In the genomic region with DNA sequence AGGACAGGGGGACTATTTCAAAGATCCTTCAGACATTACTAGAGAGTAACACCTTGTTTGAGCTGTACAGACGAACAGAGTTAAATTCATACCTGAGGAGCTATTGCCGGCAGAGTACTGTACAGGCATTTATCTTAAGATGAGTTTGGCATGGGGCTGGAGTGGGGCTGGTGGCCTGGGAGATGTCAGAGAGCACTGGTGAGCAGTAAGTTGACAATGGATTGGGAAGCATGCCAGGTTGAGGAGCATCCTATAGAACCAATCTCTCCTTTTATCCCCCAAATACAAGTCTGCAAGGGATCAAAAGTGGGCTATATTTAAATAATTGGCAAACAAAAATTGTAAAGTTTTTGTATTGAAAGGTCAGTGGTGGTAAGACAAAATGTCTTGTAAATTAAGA, we compare ENCODE assay signal across 34 cellular contexts. TPM values are rescaled to one million over a fixed set of nuclear protein-coding genes. Genes with fewer than 3 reads are reported as not detected.
"Had no signal": no experiment of that assay in that cellular context is flagged by ENCODE, and none has a peak within 500 bp of the region (broad histone marks: within the 10 kb centered on the region; RNA-seq: fewer than 3 reads in every experiment).

No MANE protein-coding gene starts in this region.

- H3K4me3 ChIP-seq: MG63, PC-9, SJCRH30 had no signal

- H3K27ac ChIP-seq: PC-9, RWPE1, SJCRH30 had no signal

- H3K4me1 ChIP-seq: SJCRH30 had no signal

- DNase-seq: Kasumi-1, KG1, MG63, NCI-H1048, NCI-H1092 treated with DMSO at 0.1 percent for 48 hours, NCI-H1105 treated with DMSO at 0.1 percent for 48 hours, NCI-H1417, NCI-H1436, NCI-H1694, NCI-H187, NCI-H1930, NCI-H2029 treated with DMSO at 0.1 percent for 48 hours, NCI-H2081 treated with DMSO at 0.1 percent for 48 hours, NCI-H2107, NCI-H2171, NCI-H226, NCI-H446 treated with DMSO at 0.1 percent for 48 hours, NCI-H510A, NCI-H524, NCI-H526, NCI-H774, PC-9, SHP77, SIG-M5, SJCRH30, SK-N-SH, T-cell had no signal

- ATAC-seq: Panc1, Right ventricle myocardium inferior, T-cell had no signal

- H3K36me3 ChIP-seq: MG63, SJCRH30 had no signal

- H3K9me3 ChIP-seq: MG63, SK-N-SH had no signal

- H3K27me3 ChIP-seq: MG63, SJCRH30 had no signal

RNA-seq across cellular contexts. Expression of gene ADCYAP1, which starts 58.6 kb away (rescaled TPM):
- total RNA-seq: OCI-LY7; PC-9; Right ventricle myocardium inferior; RPMI7951; SK-MEL-5; T-cell; T-helper 1 cell treated with Interleukin-12 subunit alpha and Interleukin-12 subunit beta and Interleukin-4 antibody, amounts not matched to agents 30 ng/mL and 1 ng/mL, for 36 hours had no signal
- polyA plus RNA-seq: SK-N-SH had no signal
